Comparison of ENCODE assay signal across 8 cellular contexts in genomic region chr14:106184771-106185170, GRCh38.
A peak's percentile ranks its signal among the peaks of the same experiment; 100 is the strongest.
DNase-seq lines count a peak whose midpoint lies in the region; ATAC-seq and TF ChIP-seq lines count a peak whose summit lies in the region.
"Not testable (repeated sequence)": the region's sequence is repeated elsewhere in the genome, so short reads cannot be mapped to it uniquely, and the experiment has no call there.

No MANE protein-coding gene starts in this region.

- H3K4me3 ChIP-seq in CD8-positive, alpha-beta T cell (ENCODE audit: low read depth, low read length) = peak overlapping the region; percentile 4

- peak overlapping the region; percentile 49 for H3K4me3 Mint-ChIP-seq in CD8-positive, alpha-beta T cell
- H3K4me3 Mint-ChIP-seq in activated CD8-positive, alpha-beta T cell treated with anti-CD3 and anti-CD28 coated beads, Interleukin-2, amount 10 ng/mL, durations not matched to agents 7 days and 5 days = peak overlapping the region; percentile 27
- H3K4me3 Mint-ChIP-seq in activated T-helper 1 cell treated with anti-CD3 and anti-CD28 coated beads, Interleukin-12 subunit alpha, Interleukin-12 subunit beta, Interleukin-2, Interleukin-4 antibody, amounts not matched to agents 30 ng/mL and 10 ng/mL and 1 ng/mL, durations not matched to agents 14 hours and 24 hours and 36 hours = not testable (repeated sequence)
- peak overlapping the region; percentile 29 to 81 (median 59) for H3K4me3 Mint-ChIP-seq in naive thymus-derived CD8-positive, alpha-beta T cell

- intact Hi-C loops in CD8-positive, alpha-beta T cell (cut with DNase I, micrococcal nuclease) = loop anchor here in 1 of 2 experiments (5.0 kb wide), 1 partner anchor 32 kb away; no protein-coding TSS in a partner anchor
- intact Hi-C loops in activated T-helper 1 cell treated with anti-CD3 and anti-CD28 coated beads, Interleukin-12 subunit alpha, Interleukin-12 subunit beta, Interleukin-2, Interleukin-4 antibody, amounts not matched to agents 30 ng/mL and 10 ng/mL and 1 ng/mL, durations not matched to agents 14 hours and 24 hours and 36 hours (cut with micrococcal nuclease) = loop anchor here (1.0 to 5.0 kb wide), 3 partner anchors 7 to 32 kb away; no protein-coding TSS in a partner anchor

- peak; percentile 83 for ATAC-seq in CD8-positive, alpha-beta T cell
- ATAC-seq in activated CD8-positive, alpha-beta T cell treated with anti-CD3 and anti-CD28 coated beads, Interleukin-2, amount 10 ng/mL, durations not matched to agents 7 days and 5 days = peak; percentile 91
- peak; percentile 85 to 88 for ATAC-seq in naive thymus-derived CD8-positive, alpha-beta T cell
- ATAC-seq in stimulated activated naive CD8-positive, alpha-beta T cell treated with anti-CD3 and anti-CD28 coated beads, Interleukin-15, Interleukin-2, amounts not matched to agents 100 U/mL and 50 U/mL, for 24 hours = peak; percentile 84

- not testable (repeated sequence) for H3K9me3 ChIP-seq in CD8-positive, alpha-beta T cell (ENCODE audit: low read length)

- CTCF ChIA-PET in CD8-positive, alpha-beta T cell (lab: Charles Lee) = interaction anchor here (1.0 to 2.3 kb wide), 6 partner anchors 12 to 284 kb away, joined by 3 to 9 read pairs (median 4); no protein-coding TSS in a partner anchor
- CTCF ChIA-PET in activated CD8-positive, alpha-beta T cell treated with anti-CD3 and anti-CD28 coated beads, Interleukin-2, amount 10 ng/mL, durations not matched to agents 7 days and 5 days (lab: Charles Lee) = interaction anchor here (0.6 to 5.8 kb wide), 7 partner anchors 10 to 140 kb away, joined by 3 to 35 read pairs (median 4); no protein-coding TSS in a partner anchor

- H3K36me3 ChIP-seq in CD8-positive, alpha-beta T cell (ENCODE audit: insufficient read depth, low read length) = not testable (repeated sequence)

- H3K9me3 Mint-ChIP-seq in CD8-positive, alpha-beta T cell; activated CD8-positive, alpha-beta T cell treated with anti-CD3 and anti-CD28 coated beads, Interleukin-2, amount 10 ng/mL, durations not matched to agents 7 days and 5 days (ENCODE audit: insufficient read depth); activated T-helper 1 cell treated with anti-CD3 and anti-CD28 coated beads, Interleukin-12 subunit alpha, Interleukin-12 subunit beta, Interleukin-2, Interleukin-4 antibody, amounts not matched to agents 30 ng/mL and 10 ng/mL and 1 ng/mL, durations not matched to agents 14 hours and 24 hours and 36 hours; naive thymus-derived CD8-positive, alpha-beta T cell: not testable (repeated sequence)

- POLR2A ChIA-PET in CD8-positive, alpha-beta T cell (lab: Charles Lee); activated CD8-positive, alpha-beta T cell treated with anti-CD3 and anti-CD28 coated beads, Interleukin-2, amount 10 ng/mL, durations not matched to agents 7 days and 5 days (lab: Charles Lee); naive thymus-derived CD8-positive, alpha-beta T cell (lab: Charles Lee): not testable (repeated sequence)

- not testable (repeated sequence) for H3K36me3 Mint-ChIP-seq in CD8-positive, alpha-beta T cell; activated CD8-positive, alpha-beta T cell treated with anti-CD3 and anti-CD28 coated beads, Interleukin-2, amount 10 ng/mL, durations not matched to agents 7 days and 5 days (ENCODE audit: low read depth); activated T-helper 1 cell treated with anti-CD3 and anti-CD28 coated beads, Interleukin-12 subunit alpha, Interleukin-12 subunit beta, Interleukin-2, Interleukin-4 antibody, amounts not matched to agents 30 ng/mL and 10 ng/mL and 1 ng/mL, durations not matched to agents 14 hours and 24 hours and 36 hours (ENCODE audit: low read depth); naive thymus-derived CD8-positive, alpha-beta T cell

- not testable (repeated sequence) for TF ChIP-seq CTCF in CD8-positive, alpha-beta T cell (IDR thresholded peaks at IDR 0.05)

- H3K4me1 Mint-ChIP-seq in CD8-positive, alpha-beta T cell (ENCODE audit: low read depth) = peaks cover 28% of the 10 kb centered on the region
- peaks cover 47% of the 10 kb centered on the region for H3K4me1 Mint-ChIP-seq in activated CD8-positive, alpha-beta T cell treated with anti-CD3 and anti-CD28 coated beads, Interleukin-2, amount 10 ng/mL, durations not matched to agents 7 days and 5 days (ENCODE audit: low read depth)
- peaks cover 39% of the 10 kb centered on the region for H3K4me1 Mint-ChIP-seq in activated T-helper 1 cell treated with anti-CD3 and anti-CD28 coated beads, Interleukin-12 subunit alpha, Interleukin-12 subunit beta, Interleukin-2, Interleukin-4 antibody, amounts not matched to agents 30 ng/mL and 10 ng/mL and 1 ng/mL, durations not matched to agents 14 hours and 24 hours and 36 hours (ENCODE audit: low read depth)
- H3K4me1 Mint-ChIP-seq in naive thymus-derived CD8-positive, alpha-beta T cell = peaks cover 4 to 36% (median 31%) of the 10 kb centered on the region in 4 donors

- not testable (repeated sequence) for H3K27me3 Mint-ChIP-seq in CD8-positive, alpha-beta T cell (ENCODE audit: low read depth); naive thymus-derived CD8-positive, alpha-beta T cell
- peaks cover 10% of the 10 kb centered on the region for H3K27me3 Mint-ChIP-seq in activated CD8-positive, alpha-beta T cell treated with anti-CD3 and anti-CD28 coated beads, Interleukin-2, amount 10 ng/mL, durations not matched to agents 7 days and 5 days (ENCODE audit: low read depth)
- peaks cover 63% of the 10 kb centered on the region for H3K27me3 Mint-ChIP-seq in activated T-helper 1 cell treated with anti-CD3 and anti-CD28 coated beads, Interleukin-12 subunit alpha, Interleukin-12 subunit beta, Interleukin-2, Interleukin-4 antibody, amounts not matched to agents 30 ng/mL and 10 ng/mL and 1 ng/mL, durations not matched to agents 14 hours and 24 hours and 36 hours (ENCODE audit: insufficient read depth)

- H3K27ac Mint-ChIP-seq in CD8-positive, alpha-beta T cell = peak overlapping the region; percentile 73
- H3K27ac Mint-ChIP-seq in activated CD8-positive, alpha-beta T cell treated with anti-CD3 and anti-CD28 coated beads, Interleukin-2, amount 10 ng/mL, durations not matched to agents 7 days and 5 days = peak overlapping the region; percentile 83
- H3K27ac Mint-ChIP-seq in activated T-helper 1 cell treated with anti-CD3 and anti-CD28 coated beads, Interleukin-12 subunit alpha, Interleukin-12 subunit beta, Interleukin-2, Interleukin-4 antibody, amounts not matched to agents 30 ng/mL and 10 ng/mL and 1 ng/mL, durations not matched to agents 14 hours and 24 hours and 36 hours = peak overlapping the region; percentile 20
- peak overlapping the region in 9 of 10 donors; percentile 4 to 95 (median 90) for H3K27ac Mint-ChIP-seq in naive thymus-derived CD8-positive, alpha-beta T cell

- H3K27me3 ChIP-seq in CD8-positive, alpha-beta T cell (ENCODE audit: insufficient read depth, low read length) = not testable (repeated sequence)

- H3K27ac ChIP-seq in CD8-positive, alpha-beta T cell (ENCODE audit: low read depth, low read length) = peak overlapping the region; percentile 40

- peak; percentile 45 to 81 (median 68) for DNase-seq in CD8-positive, alpha-beta T cell
- DNase-seq in T-helper 22 cell (ENCODE audit: low read depth) = peak; percentile 50
- peak; percentile 80 for DNase-seq in activated CD8-positive, alpha-beta T cell treated with anti-CD3 and anti-CD28 coated beads, Interleukin-2, amount 10 ng/mL, durations not matched to agents 7 days and 5 days
- peak; percentile 76 for DNase-seq in activated T-helper 1 cell treated with anti-CD3 and anti-CD28 coated beads, Interleukin-12 subunit alpha, Interleukin-12 subunit beta, Interleukin-2, Interleukin-4 antibody, amounts not matched to agents 30 ng/mL and 10 ng/mL and 1 ng/mL, durations not matched to agents 14 hours and 24 hours and 36 hours (ENCODE audit: low spot score)
- peak; percentile 20 for DNase-seq in activated naive CD8-positive, alpha-beta T cell treated with anti-CD3 and anti-CD28 coated beads, Interleukin-2, amount 50 U/mL, for 16 hours (ENCODE audit: low read depth, low spot score)
- DNase-seq in naive thymus-derived CD8-positive, alpha-beta T cell = peak; percentile 12 to 80 (median 61)
- DNase-seq in stimulated activated CD8-positive, alpha-beta memory T cell treated with anti-CD3 and anti-CD28 coated beads, Interleukin-12 subunit alpha, Interleukin-12 subunit beta, amount 100 ng/mL, for 24 hours (ENCODE audit: extremely low read depth) = peak; percentile 30
- DNase-seq in stimulated activated naive CD8-positive, alpha-beta T cell treated with anti-CD3 and anti-CD28 coated beads, Interleukin-15, Interleukin-2, amounts not matched to agents 100 U/mL and 50 U/mL, for 24 hours = peak; percentile 55

- peaks cover 26% of the 10 kb centered on the region for H3K4me1 ChIP-seq in CD8-positive, alpha-beta T cell (ENCODE audit: insufficient read depth, low read length)

Comparison
In these comparisons a context has a peak if more than half of its experiments do, and no peak if none do; other contexts are left out.
1. Peak in every context shown above with its lines: DNase-seq, ATAC-seq, H3K4me3 ChIP-seq and H3K27ac ChIP-seq.
2. DNase-seq: peak in every context shown above with its lines; median percentile 80 in activated CD8-positive, alpha-beta T cell treated with anti-CD3 and anti-CD28 coated beads, Interleukin-2, amount 10 ng/mL, durations not matched to agents 7 days and 5 days; 76 in activated T-helper 1 cell treated with anti-CD3 and anti-CD28 coated beads, Interleukin-12 subunit alpha, Interleukin-12 subunit beta, Interleukin-2, Interleukin-4 antibody, amounts not matched to agents 30 ng/mL and 10 ng/mL and 1 ng/mL, durations not matched to agents 14 hours and 24 hours and 36 hours; 68 in CD8-positive, alpha-beta T cell; 61 in naive thymus-derived CD8-positive, alpha-beta T cell; 55 in stimulated activated naive CD8-positive, alpha-beta T cell treated with anti-CD3 and anti-CD28 coated beads, Interleukin-15, Interleukin-2, amounts not matched to agents 100 U/mL and 50 U/mL, for 24 hours; 50 in T-helper 22 cell; 30 in stimulated activated CD8-positive, alpha-beta memory T cell treated with anti-CD3 and anti-CD28 coated beads, Interleukin-12 subunit alpha, Interleukin-12 subunit beta, amount 100 ng/mL, for 24 hours; 20 in activated naive CD8-positive, alpha-beta T cell treated with anti-CD3 and anti-CD28 coated beads, Interleukin-2, amount 50 U/mL, for 16 hours.
3. H3K27ac Mint-ChIP-seq: peak in every context shown above with its lines; median percentile 90 in naive thymus-derived CD8-positive, alpha-beta T cell; 83 in activated CD8-positive, alpha-beta T cell treated with anti-CD3 and anti-CD28 coated beads, Interleukin-2, amount 10 ng/mL, durations not matched to agents 7 days and 5 days; 73 in CD8-positive, alpha-beta T cell; 20 in activated T-helper 1 cell treated with anti-CD3 and anti-CD28 coated beads, Interleukin-12 subunit alpha, Interleukin-12 subunit beta, Interleukin-2, Interleukin-4 antibody, amounts not matched to agents 30 ng/mL and 10 ng/mL and 1 ng/mL, durations not matched to agents 14 hours and 24 hours and 36 hours.